32 cellular contexts compared by ENCODE assay signal in the genomic region with DNA sequence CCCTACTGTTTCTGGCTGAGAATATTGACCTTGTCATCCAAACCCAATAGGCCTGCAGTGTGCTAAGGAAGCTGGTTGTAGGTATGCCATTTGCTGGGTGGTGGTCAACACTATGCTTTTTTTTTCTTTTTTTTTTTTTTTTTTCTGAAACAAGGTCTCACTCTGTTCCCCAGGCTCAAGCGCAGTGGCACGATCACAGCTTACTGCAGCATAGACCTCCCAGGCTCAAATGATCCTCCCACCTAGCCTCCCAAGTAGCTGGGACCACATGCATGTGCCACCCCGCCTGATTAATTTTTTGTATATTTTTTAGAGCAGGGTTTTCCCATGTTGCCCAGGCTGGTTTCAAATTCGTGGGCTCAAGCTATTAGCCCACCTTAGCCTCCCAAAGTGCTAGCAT. TPM values are rescaled to one million over a fixed set of nuclear protein-coding genes. Genes with fewer than 3 reads are reported as not detected.
DNase-seq lines count a peak whose midpoint lies in the region; ATAC-seq, FAIRE-seq and TF ChIP-seq lines count a peak whose summit lies in the region.
"Had no signal": no experiment of that assay in that cellular context is flagged by ENCODE, and none has a peak within 500 bp of the region (broad histone marks: within the 10 kb centered on the region; RNA-seq: fewer than 3 reads in every experiment).

No MANE protein-coding gene starts in this region.

- H3K4me3 Mint-ChIP-seq in T-helper 17 cell = no peak overlapping the region
- H3K4me3 Mint-ChIP-seq: CD14-positive monocyte; CD4-positive, alpha-beta memory T cell; CD4-positive, CD25-positive, alpha-beta regulatory T cell; CD8-positive, alpha-beta memory T cell had no signal

- no peak for FAIRE-seq in A549 (lab: Jason Lieb, UNC)
- FAIRE-seq: GM12878, GM12892, GM18507 had no signal

- H4K8ac ChIP-seq in IMR-90 (ENCODE audit: low read depth in 2 of 2, low read length in 2 of 2) (peak overlapping the region in 1 of 2 experiments; percentile 84; a peak in 3 of 4 replicates), trophoblast cell (ENCODE audit: low read depth, low read length) (no peak overlapping the region)

- H2AK5ac ChIP-seq in IMR-90 (ENCODE audit: low read depth, low read length) = peak overlapping the region; percentile 75
- no peak overlapping the region for H2AK5ac ChIP-seq in trophoblast cell (ENCODE audit: low read length)

- H2BK20ac ChIP-seq in IMR-90 (ENCODE audit: low read depth, low read length) = peak overlapping the region; percentile 18; the same call in 1 of the 2 replicates

- no peak overlapping the region for H4K12ac ChIP-seq in trophoblast cell (ENCODE audit: low read depth, low read length)

- H3K27me3 Mint-ChIP-seq in T-helper 17 cell = no peaks in the 10 kb centered on the region
- H3K27me3 Mint-ChIP-seq: CD4-positive, alpha-beta memory T cell; CD4-positive, CD25-positive, alpha-beta regulatory T cell; CD8-positive, alpha-beta memory T cell had no signal

- no peak overlapping the region for H3K4me3 ChIP-seq in A549
- no peak overlapping the region for H3K4me3 ChIP-seq in IMR-90 (ENCODE audit: insufficient read depth, low read depth, low read length)
- no peak overlapping the region for H3K4me3 ChIP-seq in trophoblast cell (ENCODE audit: low read depth, low read length)
- no peak overlapping the region for H3K4me3 ChIP-seq in uterus
- H3K4me3 ChIP-seq: BLaER1, GM12878 had no signal

- DNase-seq in A549 (ENCODE audit: low read depth in 1 of 2, low spot score in 1 of 2) (no peak), IMR-90 (no peak), T-helper 17 cell (no peak), trophoblast cell (no peak), uterus (no peak), T1000 (lab: John Stamatoyannopoulos, UW) (no peak), Kasumi-1 (lab: John Stamatoyannopoulos, UW) (no peak)
- DNase-seq: ACHN; BE2C; C1 segment of cervical spinal cord; CD4-positive, alpha-beta memory T cell; CD4-positive, CD25-positive, alpha-beta regulatory T cell; CD8-positive, alpha-beta memory T cell; COR-L47; DMS 273 treated with DMSO at 0.1 percent for 48 hours; DMS153; DMS53; DMS79; DND-41; EL; GDM1 had no signal

- no peaks in the 10 kb centered on the region for H3K9me3 ChIP-seq in A549
- H3K9me3 ChIP-seq in IMR-90 (ENCODE audit: control insufficient read depth, insufficient read depth, low read length) = no peaks in the 10 kb centered on the region
- H3K9me3 ChIP-seq in T-helper 17 cell (ENCODE audit: control insufficient read depth, low read length, poor library complexity, severe bottlenecking) = no peaks in the 10 kb centered on the region
- no peaks in the 10 kb centered on the region for H3K9me3 ChIP-seq in trophoblast cell (ENCODE audit: insufficient read depth, low read depth, low read length)
- no peaks in the 10 kb centered on the region for H3K9me3 ChIP-seq in uterus
- H3K9me3 ChIP-seq: BE2C, BLaER1 had no signal

- no peak overlapping the region for H2AFZ ChIP-seq in IMR-90 (replicated peaks; ENCODE audit: low read length, poor library complexity)
- H2AFZ ChIP-seq in trophoblast cell (ENCODE audit: insufficient read depth, low read length, poor library complexity) = no peak overlapping the region

- CTCF ChIA-PET in A549 (lab: Yijun Ruan, JAX) (interaction anchor here (0.6 to 2.2 kb wide), 9 partner anchors 101 to 449 kb away, joined by 3 to 10 read pairs (median 5); no protein-coding TSS in a partner anchor), IMR-90 (lab: Yijun Ruan, JAX) (interaction anchor here (0.5 kb wide), 2 partner anchors 151 to 449 kb away, joined by 3 to 4 read pairs; no protein-coding TSS in a partner anchor)

- no peaks in the 10 kb centered on the region for H3K27me3 ChIP-seq in IMR-90 (ENCODE audit: control insufficient read depth, insufficient read depth, low read length)
- H3K27me3 ChIP-seq in trophoblast cell (ENCODE audit: insufficient read depth, low read length) = no peaks in the 10 kb centered on the region
- no peaks in the 10 kb centered on the region for H3K27me3 ChIP-seq in uterus
- H3K27me3 ChIP-seq: BE2C, BLaER1 had no signal

- H2BK5ac ChIP-seq in IMR-90 (ENCODE audit: low read depth, low read length, poor library complexity, severe bottlenecking) = peak overlapping the region; percentile 95
- no peak overlapping the region for H2BK5ac ChIP-seq in trophoblast cell (ENCODE audit: low read depth, low read length, poor library complexity)

- no peak overlapping the region for H2AK9ac ChIP-seq in IMR-90 (replicated peaks; ENCODE audit: low read depth, low read length, poor library complexity)

- TF ChIP-seq POLR2A in A549 (IDR thresholded peaks at IDR 0.05; ENCODE audit: low read length) = no peak
- no peak for TF ChIP-seq POLR2A in IMR-90 (IDR thresholded peaks at IDR 0.05; ENCODE audit: low read depth, low read length)
- no peak for TF ChIP-seq POLR2A in uterus (IDR thresholded peaks at IDR 0.05)

- H3K27ac Mint-ChIP-seq in T-helper 17 cell = peak overlapping the region; percentile 24

- H3K23ac ChIP-seq in IMR-90 (ENCODE audit: low read depth, low read length) (peak overlapping the region; percentile 42; the same call in 1 of the 2 replicates), trophoblast cell (ENCODE audit: low read length) (no peak overlapping the region)

- in situ Hi-C loops in IMR-90 (cut with MboI; ENCODE audit: low sequenced_read_pairs) = loop anchor here (5.0 kb wide), 3 partner anchors 110 to 435 kb away; no protein-coding TSS in a partner anchor

- H3K79me2 ChIP-seq in trophoblast cell (ENCODE audit: control insufficient read depth, insufficient read depth, low read length, poor library complexity) = peaks cover 9% of the 10 kb centered on the region

- H3K14ac ChIP-seq in IMR-90 (replicated peaks; ENCODE audit: low read depth, low read length) = peak overlapping the region; percentile 85; the same call in 1 of the 2 replicates
- no peak overlapping the region for H3K14ac ChIP-seq in trophoblast cell (ENCODE audit: low read length)

- H2BK15ac ChIP-seq in IMR-90 (ENCODE audit: low read depth, low read length) = no peak overlapping the region

- intact Hi-C loops in IMR-90 (cut with micrococcal nuclease) (no loop called here), uterus (cut with DNase I; ENCODE audit: low total_unique reads) (no loop called here)

- peak overlapping the region; percentile 89 to 92; a peak in 4 of 6 replicates for H3K27ac ChIP-seq in A549
- H3K27ac ChIP-seq in IMR-90 (ENCODE audit: insufficient read depth, low read length) = no peak overlapping the region
- no peak overlapping the region for H3K27ac ChIP-seq in trophoblast cell (ENCODE audit: low read depth, low read length)
- no peak overlapping the region for H3K27ac ChIP-seq in uterus
- H3K27ac ChIP-seq: 22Rv1 had no signal

- H3K4me1 ChIP-seq in A549 = peaks cover 44% of the 10 kb centered on the region
- peaks cover 32% of the 10 kb centered on the region for H3K4me1 ChIP-seq in IMR-90 (ENCODE audit: control insufficient read depth, insufficient read depth, low read length)
- H3K4me1 ChIP-seq in trophoblast cell (ENCODE audit: control insufficient read depth in 1 of 2, insufficient read depth in 2 of 2, low read length in 2 of 2) = peaks cover 24 to 26% of the 10 kb centered on the region in 2 experiments
- H3K4me1 ChIP-seq in uterus = no peaks in the 10 kb centered on the region

- no peak overlapping the region for H4K5ac ChIP-seq in IMR-90 (ENCODE audit: low read depth, low read length)

- H3K4me2 ChIP-seq in A549 (no peak overlapping the region), IMR-90 (ENCODE audit: low read depth, low read length) (no peak overlapping the region), trophoblast cell (ENCODE audit: low read length) (no peak overlapping the region)
- H3K4me2 ChIP-seq: BLaER1 had no signal

- dilution Hi-C loops in IMR-90 (cut with HindIII; ENCODE audit: low sequenced_read_pairs, unreplicated experiment) = no loop called here

- H2BK120ac ChIP-seq in IMR-90 (ENCODE audit: low read depth, low read length) (peak overlapping the region; percentile 95), trophoblast cell (ENCODE audit: insufficient read depth, low read length, poor library complexity) (no peak overlapping the region)

- BruUV-seq in IMR-90 (replicated peaks; lab: Mats Ljungman, UMichigan) = no TSS peak

- H3K4ac ChIP-seq in IMR-90 (ENCODE audit: low read depth, low read length) (peak overlapping the region; percentile 74), trophoblast cell (ENCODE audit: low read depth, low read length) (no peak overlapping the region)

- peaks cover 2% of the 10 kb centered on the region for H3K4me1 Mint-ChIP-seq in T-helper 17 cell
- H3K4me1 Mint-ChIP-seq: CD4-positive, CD25-positive, alpha-beta regulatory T cell had no signal

- H3K18ac ChIP-seq in IMR-90 (ENCODE audit: low read depth, low read length) = no peak overlapping the region
- H3K18ac ChIP-seq in trophoblast cell (ENCODE audit: low read length) = no peak overlapping the region

- H3K36me3 ChIP-seq in IMR-90 (ENCODE audit: control insufficient read depth, insufficient read depth, low read length) = 0 out of 2 replicates have a peak, but pooled peaks cover 3% of the 10 kb centered on the region
- H3K36me3 ChIP-seq in trophoblast cell (ENCODE audit: control insufficient read depth in 1 of 2, insufficient read depth in 2 of 2, low read length in 2 of 2) = peaks cover 8 to 9% of the 10 kb centered on the region in 2 experiments
- no peaks in the 10 kb centered on the region for H3K36me3 ChIP-seq in uterus

- H3K79me1 ChIP-seq in IMR-90 (ENCODE audit: low read depth in 1 of 2, low read length in 2 of 2) (peaks cover 2 to 46% of the 10 kb centered on the region in 2 experiments; a peak in 2 of 4 replicates), trophoblast cell (ENCODE audit: low read length) (peaks cover 29% of the 10 kb centered on the region)

- no peak for TF ChIP-seq CTCF in A549 (IDR thresholded peaks at IDR 0.05)
- TF ChIP-seq CTCF in IMR-90 (conservative IDR thresholded peaks at IDR 0.05; ENCODE audit: low read depth, low read length) = no peak
- no peak for TF ChIP-seq CTCF in uterus (IDR thresholded peaks at IDR 0.05)

- TF ChIP-seq EP300 in A549 (IDR thresholded peaks at IDR 0.05) = no peak

- no peak overlapping the region for H3K56ac ChIP-seq in IMR-90 (ENCODE audit: extremely low read depth, insufficient read depth, low read length)

- H4K20me1 ChIP-seq in IMR-90 (ENCODE audit: insufficient read depth, low read length) = no peaks in the 10 kb centered on the region
- H4K20me1 ChIP-seq: BLaER1 had no signal

- WGBS in A549 (ENCODE audit: missing lambda C conversion rate) = 66% methylated on average over 4 of the region's 4 CpGs
- WGBS in IMR-90 (ENCODE audit: extremely low coverage in 2 of 2, insufficient read length in 1 of 2), 2 experiments = no CpG with 5 or more reads among the region's 4 CpGs
- WGBS in trophoblast cell (ENCODE audit: extremely low coverage, insufficient coverage, insufficient read length) = no CpG with 5 or more reads among the region's 4 CpGs

- POLR2A ChIA-PET in A549 (lab: Yijun Ruan, JAX) (interaction anchor here (0.5 kb wide), 1 partner anchor 93 kb away, joined by 4 read pairs; no protein-coding TSS in a partner anchor), IMR-90 (lab: Charles Lee; ENCODE audit: unreplicated experiment) (no interaction called here)

- no peak for ATAC-seq in A549
- no peak for ATAC-seq in IMR-90 (ENCODE audit: low read depth)
- no peak for ATAC-seq in T-helper 17 cell
- ATAC-seq: GM12878 had no signal

- H3K9ac ChIP-seq in IMR-90 (ENCODE audit: low read depth, low read length) (no peak overlapping the region), trophoblast cell (ENCODE audit: low read length) (no peak overlapping the region)

- H3K36me3 Mint-ChIP-seq in T-helper 17 cell (ENCODE audit: low read depth) = peaks cover 5% of the 10 kb centered on the region

- TF ChIP-seq RAD21 in A549 (conservative IDR thresholded peaks at IDR 0.05 in 1 of 2, IDR thresholded peaks at IDR 0.05 in 1 of 2) (no peak), IMR-90 (IDR thresholded peaks at IDR 0.05; ENCODE audit: low read length) (no peak)

- peaks cover 27% of the 10 kb centered on the region for H3K9me1 ChIP-seq in IMR-90 (ENCODE audit: insufficient read depth, low read length)

- H4K91ac ChIP-seq in IMR-90 (ENCODE audit: insufficient read depth, low read depth, low read length) = peak overlapping the region; percentile 78
- H4K91ac ChIP-seq in trophoblast cell (ENCODE audit: low read depth, low read length) = no peak overlapping the region

- H2BK12ac ChIP-seq in trophoblast cell (ENCODE audit: low read length) = peak overlapping the region; percentile 85

RNA-seq across cellular contexts. Expression of gene RHO, which starts 35.7 kb away (rescaled TPM):
- 0.03 and 0.04 TPM in 2 replicates for polyA plus RNA-seq in A549 (2011; rRNA removed)
- polyA plus RNA-seq in A549 (2012; cell fraction: cytosol; rRNA removed) = 0.01 TPM in 1 of 2 replicates, not detected in the other
- 0.05 and 0.11 TPM in 2 replicates for polyA plus RNA-seq in A549 (2012; cell fraction: nucleus; rRNA removed)
- polyA plus RNA-seq in A549 (2017; fragmentation: RNase III; extraction: RNeasy Plus Mini Kit Qiagen cat#74134 plus additional on column Dnase treatment) = not detected in 3 replicates
- polyA minus RNA-seq in A549 (2011; rRNA and poly(A)+ RNA removed) = not detected in 2 replicates
- total RNA-seq in IMR-90 (2012; rRNA removed) = not detected in 2 replicates
- not detected in 2 replicates for polyA plus RNA-seq in IMR-90 (2012; rRNA removed)
- not detected in 2 replicates for polyA plus RNA-seq in IMR-90 (2012; cell fraction: cytosol; rRNA removed)
- polyA plus RNA-seq in IMR-90 (2012; cell fraction: nucleus; rRNA removed; ENCODE audit: low replicate concordance) = 0.03 TPM in 1 of 2 replicates, not detected in the other
- not detected for total RNA-seq in T-helper 17 cell
- 0.01 TPM in 1 of 2 replicates, not detected in the other for polyA plus RNA-seq in trophoblast cell (2013)
- total RNA-seq in uterus = under 1 TPM in 1 of 4 donors, not detected in 3; 0.34 TPM
- total RNA-seq: A172; A673; CD4-positive, alpha-beta memory T cell; CD4-positive, CD25-positive, alpha-beta regulatory T cell; CD8-positive, alpha-beta memory T cell; Daoy; G401; GM12878 had no signal
- polyA plus RNA-seq: AG04450; CD14-positive monocyte; CD4-positive, alpha-beta memory T cell; CD4-positive, CD25-positive, alpha-beta regulatory T cell; CD8-positive, alpha-beta memory T cell; GM12878 had no signal

RNA-seq across cellular contexts. Expression of gene H1-8, which starts 50.3 kb away (rescaled TPM):
- polyA plus RNA-seq in A549 (2011; rRNA removed) (not detected in 2 replicates), A549 (2017; fragmentation: RNase III; extraction: RNeasy Plus Mini Kit Qiagen cat#74134 plus additional on column Dnase treatment) (not detected in 3 replicates), IMR-90 (2012; rRNA removed) (not detected in 2 replicates)
- not detected in 2 replicates for polyA plus RNA-seq in A549 (2012; cell fraction: cytosol; rRNA removed)
- not detected in 2 replicates for polyA plus RNA-seq in A549 (2012; cell fraction: nucleus; rRNA removed)
- polyA minus RNA-seq in A549 (2011; rRNA and poly(A)+ RNA removed) = not detected in 2 replicates
- total RNA-seq in IMR-90 (2012; rRNA removed) (not detected in 2 replicates), T-helper 17 cell (not detected), uterus (not detected)
- not detected in 2 replicates for polyA plus RNA-seq in IMR-90 (2012; cell fraction: cytosol; rRNA removed)
- polyA plus RNA-seq in IMR-90 (2012; cell fraction: nucleus; rRNA removed; ENCODE audit: low replicate concordance) = not detected in 2 replicates
- not detected in 2 replicates for polyA plus RNA-seq in trophoblast cell (2013)
- total RNA-seq: A172; A673; CD4-positive, alpha-beta memory T cell; CD4-positive, CD25-positive, alpha-beta regulatory T cell; CD8-positive, alpha-beta memory T cell; Daoy; G401; GM12878 had no signal
- polyA plus RNA-seq: AG04450; CD14-positive monocyte; CD4-positive, alpha-beta memory T cell; CD4-positive, CD25-positive, alpha-beta regulatory T cell; CD8-positive, alpha-beta memory T cell; GM12878 had no signal

RNA-seq across cellular contexts. Expression of gene IFT122, which starts 52.7 kb away (rescaled TPM):
- polyA plus RNA-seq in A549 (2011; rRNA removed) = 17.1 and 20.3 TPM in 2 replicates
- 19.0 and 19.7 TPM in 2 replicates for polyA plus RNA-seq in A549 (2012; cell fraction: cytosol; rRNA removed)
- polyA plus RNA-seq in A549 (2012; cell fraction: nucleus; rRNA removed) = 78.1 and 111 TPM in 2 replicates
- 15.0 to 16.8 TPM (median 15.1 TPM) in 3 replicates for polyA plus RNA-seq in A549 (2017; fragmentation: RNase III; extraction: RNeasy Plus Mini Kit Qiagen cat#74134 plus additional on column Dnase treatment)
- 38.7 and 44.4 TPM in 2 replicates for polyA minus RNA-seq in A549 (2011; rRNA and poly(A)+ RNA removed)
- 27.2 and 28.0 TPM in 2 replicates for total RNA-seq in IMR-90 (2012; rRNA removed)
- polyA plus RNA-seq in IMR-90 (2012; rRNA removed) = 16.8 and 17.1 TPM in 2 replicates
- 12.3 and 16.3 TPM in 2 replicates for polyA plus RNA-seq in IMR-90 (2012; cell fraction: cytosol; rRNA removed)
- polyA plus RNA-seq in IMR-90 (2012; cell fraction: nucleus; rRNA removed; ENCODE audit: low replicate concordance) = 63.8 and 113 TPM in 2 replicates
- 10 to 100 TPM; 20.1 to 22.8 TPM for total RNA-seq in T-helper 17 cell
- 31.1 and 31.8 TPM in 2 replicates for polyA plus RNA-seq in trophoblast cell (2013)
- total RNA-seq in uterus = 10 to 100 TPM in 3 of 4 donors, 1 to 10 TPM in 1; 4.1 to 70.2 (median 38.6) TPM

RNA-seq across cellular contexts. Expression of gene MBD4, which starts 52.9 kb away (rescaled TPM):
- 38.2 and 49.7 TPM in 2 replicates for polyA plus RNA-seq in A549 (2011; rRNA removed)
- 12.4 and 13.5 TPM in 2 replicates for polyA plus RNA-seq in A549 (2012; cell fraction: cytosol; rRNA removed)
- 12.8 and 17.9 TPM in 2 replicates for polyA plus RNA-seq in A549 (2012; cell fraction: nucleus; rRNA removed)
- polyA plus RNA-seq in A549 (2017; fragmentation: RNase III; extraction: RNeasy Plus Mini Kit Qiagen cat#74134 plus additional on column Dnase treatment) = 26.4 to 32.7 TPM (median 31.4 TPM) in 3 replicates
- 8.2 and 9.5 TPM in 2 replicates for polyA minus RNA-seq in A549 (2011; rRNA and poly(A)+ RNA removed)
- 13.8 and 22.2 TPM in 2 replicates for total RNA-seq in IMR-90 (2012; rRNA removed)
- polyA plus RNA-seq in IMR-90 (2012; rRNA removed) = 14.9 and 15.0 TPM in 2 replicates
- 6.9 and 10.6 TPM in 2 replicates for polyA plus RNA-seq in IMR-90 (2012; cell fraction: cytosol; rRNA removed)
- 30.3 and 65.5 TPM in 2 replicates for polyA plus RNA-seq in IMR-90 (2012; cell fraction: nucleus; rRNA removed; ENCODE audit: low replicate concordance)
- 10 to 100 TPM; 44.7 to 49.4 TPM for total RNA-seq in T-helper 17 cell
- 41.3 and 44.5 TPM in 2 replicates for polyA plus RNA-seq in trophoblast cell (2013)
- 10 to 100 TPM; 13.8 to 36.2 (median 20.4) TPM for total RNA-seq in uterus

Comparison
In these comparisons a context has a peak if more than half of its experiments do, and no peak if none do; other contexts are left out.
1. H3K27ac ChIP-seq: peak in A549 (2 of 2); none in IMR-90 (single experiment), trophoblast cell (single experiment) and uterus (0 of 2).